In genomic region chr16:57735755-57736418, GRCh38 we compare ENCODE assay signal across 7 cellular contexts. TPM values are rescaled to one million over a fixed set of nuclear protein-coding genes. Genes with fewer than 3 reads are reported as not detected.
DNase-seq lines count a peak whose midpoint lies in the region; ATAC-seq and TF ChIP-seq lines count a peak whose summit lies in the region.

A gene with protein sequence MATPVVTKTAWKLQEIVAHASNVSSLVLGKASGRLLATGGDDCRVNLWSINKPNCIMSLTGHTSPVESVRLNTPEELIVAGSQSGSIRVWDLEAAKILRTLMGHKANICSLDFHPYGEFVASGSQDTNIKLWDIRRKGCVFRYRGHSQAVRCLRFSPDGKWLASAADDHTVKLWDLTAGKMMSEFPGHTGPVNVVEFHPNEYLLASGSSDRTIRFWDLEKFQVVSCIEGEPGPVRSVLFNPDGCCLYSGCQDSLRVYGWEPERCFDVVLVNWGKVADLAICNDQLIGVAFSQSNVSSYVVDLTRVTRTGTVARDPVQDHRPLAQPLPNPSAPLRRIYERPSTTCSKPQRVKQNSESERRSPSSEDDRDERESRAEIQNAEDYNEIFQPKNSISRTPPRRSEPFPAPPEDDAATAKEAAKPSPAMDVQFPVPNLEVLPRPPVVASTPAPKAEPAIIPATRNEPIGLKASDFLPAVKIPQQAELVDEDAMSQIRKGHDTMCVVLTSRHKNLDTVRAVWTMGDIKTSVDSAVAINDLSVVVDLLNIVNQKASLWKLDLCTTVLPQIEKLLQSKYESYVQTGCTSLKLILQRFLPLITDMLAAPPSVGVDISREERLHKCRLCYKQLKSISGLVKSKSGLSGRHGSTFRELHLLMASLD (plus strand): TSS chr16:57735770. CDS start chr16:57737244, 1,474 bp downstream.

- H3K36me3 ChIP-seq in breast epithelium: no peaks in the 10 kb centered on the region
- H3K36me3 ChIP-seq in liver (ENCODE audit: control insufficient read depth in 4 of 4, insufficient read depth in 3 of 4, low read depth in 1 of 4, low read length in 3 of 4): no peaks in the 10 kb centered on the region
- no peaks in the 10 kb centered on the region for H3K36me3 ChIP-seq in thyroid gland

- intact Hi-C loops in breast epithelium (cut with DNase I; ENCODE audit: low total_unique reads) (no loop called here), thyroid gland (cut with DNase I) (no loop called here)

- no peak for TF ChIP-seq CTCF in breast epithelium (IDR thresholded peaks at IDR 0.05)
- no peak for TF ChIP-seq CTCF in liver (IDR thresholded peaks at IDR 0.05; ENCODE audit: low read depth, low read length, missing input control)
- TF ChIP-seq CTCF in thyroid gland (IDR thresholded peaks at IDR 0.05): no peak

- H3K27ac ChIP-seq in breast epithelium (peak within 1 kb of the TSS; percentile 87 to 93), liver (ENCODE audit: low read depth in 1 of 2, low read length in 2 of 2) (peak within 1 kb of the TSS; percentile 68 to 92), thyroid gland (peak within 1 kb of the TSS; percentile 56 to 78 (median 59))

- H3K27me3 ChIP-seq in breast epithelium (no peaks in the 10 kb centered on the region), liver (ENCODE audit: control insufficient read depth in 4 of 4, insufficient read depth in 4 of 4, low read length in 3 of 4) (no peaks in the 10 kb centered on the region), thyroid gland (no peaks in the 10 kb centered on the region)

- H3K4me1 ChIP-seq in breast epithelium (peaks cover 0 to 5% of the 10 kb centered on the region in 2 donors), liver (ENCODE audit: control insufficient read depth in 4 of 4, insufficient read depth in 4 of 4, low read length in 3 of 4) (peaks cover 8 to 22% (median 18%) of the 10 kb centered on the region in 4 donors), thyroid gland (peaks cover 20 to 21% of the 10 kb centered on the region in 2 donors)

- DNase-seq in LHCN-M2 (ENCODE audit: low read depth) (no peak), breast epithelium (ENCODE audit: low spot score in 2 of 2) (no peak), thyroid gland (no peak), GM19240 (ENCODE audit: insufficient read length, low spot score) (no peak)

- H3K9ac ChIP-seq in liver (ENCODE audit: low read depth in 1 of 2, low read length in 2 of 2): peak within 1 kb of the TSS; percentile 59 to 98

- in situ Hi-C loops in GM18951 (cut with MboI; ENCODE audit: low sequenced_read_pairs, unreplicated experiment): no loop called here

- WGBS in liver: 1% methylated on average over 35 of the region's 35 CpGs
- 1 to 2% methylated on average over 31 to 35 of the region's 35 CpGs for WGBS in thyroid gland, 2 donors

- no peaks in the 10 kb centered on the region for H3K9me3 ChIP-seq in breast epithelium
- H3K9me3 ChIP-seq in liver (ENCODE audit: control insufficient read depth in 4 of 4, low read length in 3 of 4): no peaks in the 10 kb centered on the region
- no peaks in the 10 kb centered on the region for H3K9me3 ChIP-seq in thyroid gland

- TF ChIP-seq RAD21 in liver (IDR thresholded peaks at IDR 0.05): no peak

- ATAC-seq in GM18505 (IDR thresholded peaks at IDR 0.05; ENCODE audit: unreplicated experiment): no peak

- TF ChIP-seq POLR2A in GM18951 (IDR thresholded peaks at IDR 0.05; ENCODE audit: extremely low read depth, insufficient read depth, insufficient read length) (peak; percentile 52), breast epithelium (IDR thresholded peaks at IDR 0.05) (no peak), thyroid gland (IDR thresholded peaks at IDR 0.05) (peak in 1 of 2 donors; percentile 6), GM18505 (IDR thresholded peaks at IDR 0.05; ENCODE audit: borderline replicate concordance, extremely low read depth, insufficient read depth, insufficient read length) (no peak)

- H3K4me3 ChIP-seq in breast epithelium: peak within 1 kb of the TSS; percentile 67 to 93 (median 85)
- peak within 1 kb of the TSS; percentile 65 to 91 (median 84) for H3K4me3 ChIP-seq in liver (ENCODE audit: low read depth in 1 of 3, low read length in 3 of 3)
- peak within 1 kb of the TSS; percentile 52 to 59 (median 58) for H3K4me3 ChIP-seq in thyroid gland (replicated peaks in 1 of 3)

TF ChIP-seq in liver, 16 proteins besides CTCF, POLR2A, EP300 and RAD21:
- TF ChIP-seq SP1 (IDR thresholded peaks at IDR 0.05) (no peak), JUND (IDR thresholded peaks at IDR 0.05) (no peak), FOXA1 (IDR thresholded peaks at IDR 0.05) (no peak), GABPA (IDR thresholded peaks at IDR 0.05 in 1 of 2, conservative IDR thresholded peaks at IDR 0.05 in 1 of 2) (no peak), EGR1 (IDR thresholded peaks at IDR 0.05; ENCODE audit: low read depth in 2 of 2) (no peak), YY1 (IDR thresholded peaks at IDR 0.05) (no peak), HNF4A (conservative IDR thresholded peaks at IDR 0.05) (no peak), RXRA (IDR thresholded peaks at IDR 0.05) (no peak), TAF1 (conservative IDR thresholded peaks at IDR 0.05) (no peak), FOXA2 (IDR thresholded peaks at IDR 0.05) (no peak)
- TF ChIP-seq, protein P1, sequence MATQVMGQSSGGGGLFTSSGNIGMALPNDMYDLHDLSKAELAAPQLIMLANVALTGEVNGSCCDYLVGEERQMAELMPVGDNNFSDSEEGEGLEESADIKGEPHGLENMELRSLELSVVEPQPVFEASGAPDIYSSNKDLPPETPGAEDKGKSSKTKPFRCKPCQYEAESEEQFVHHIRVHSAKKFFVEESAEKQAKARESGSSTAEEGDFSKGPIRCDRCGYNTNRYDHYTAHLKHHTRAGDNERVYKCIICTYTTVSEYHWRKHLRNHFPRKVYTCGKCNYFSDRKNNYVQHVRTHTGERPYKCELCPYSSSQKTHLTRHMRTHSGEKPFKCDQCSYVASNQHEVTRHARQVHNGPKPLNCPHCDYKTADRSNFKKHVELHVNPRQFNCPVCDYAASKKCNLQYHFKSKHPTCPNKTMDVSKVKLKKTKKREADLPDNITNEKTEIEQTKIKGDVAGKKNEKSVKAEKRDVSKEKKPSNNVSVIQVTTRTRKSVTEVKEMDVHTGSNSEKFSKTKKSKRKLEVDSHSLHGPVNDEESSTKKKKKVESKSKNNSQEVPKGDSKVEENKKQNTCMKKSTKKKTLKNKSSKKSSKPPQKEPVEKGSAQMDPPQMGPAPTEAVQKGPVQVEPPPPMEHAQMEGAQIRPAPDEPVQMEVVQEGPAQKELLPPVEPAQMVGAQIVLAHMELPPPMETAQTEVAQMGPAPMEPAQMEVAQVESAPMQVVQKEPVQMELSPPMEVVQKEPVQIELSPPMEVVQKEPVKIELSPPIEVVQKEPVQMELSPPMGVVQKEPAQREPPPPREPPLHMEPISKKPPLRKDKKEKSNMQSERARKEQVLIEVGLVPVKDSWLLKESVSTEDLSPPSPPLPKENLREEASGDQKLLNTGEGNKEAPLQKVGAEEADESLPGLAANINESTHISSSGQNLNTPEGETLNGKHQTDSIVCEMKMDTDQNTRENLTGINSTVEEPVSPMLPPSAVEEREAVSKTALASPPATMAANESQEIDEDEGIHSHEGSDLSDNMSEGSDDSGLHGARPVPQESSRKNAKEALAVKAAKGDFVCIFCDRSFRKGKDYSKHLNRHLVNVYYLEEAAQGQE (IDR thresholded peaks at IDR 0.05): no peak
- TF ChIP-seq, protein P2, sequence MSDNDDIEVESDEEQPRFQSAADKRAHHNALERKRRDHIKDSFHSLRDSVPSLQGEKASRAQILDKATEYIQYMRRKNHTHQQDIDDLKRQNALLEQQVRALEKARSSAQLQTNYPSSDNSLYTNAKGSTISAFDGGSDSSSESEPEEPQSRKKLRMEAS (IDR thresholded peaks at IDR 0.05): no peak
- TF ChIP-seq, protein P3, sequence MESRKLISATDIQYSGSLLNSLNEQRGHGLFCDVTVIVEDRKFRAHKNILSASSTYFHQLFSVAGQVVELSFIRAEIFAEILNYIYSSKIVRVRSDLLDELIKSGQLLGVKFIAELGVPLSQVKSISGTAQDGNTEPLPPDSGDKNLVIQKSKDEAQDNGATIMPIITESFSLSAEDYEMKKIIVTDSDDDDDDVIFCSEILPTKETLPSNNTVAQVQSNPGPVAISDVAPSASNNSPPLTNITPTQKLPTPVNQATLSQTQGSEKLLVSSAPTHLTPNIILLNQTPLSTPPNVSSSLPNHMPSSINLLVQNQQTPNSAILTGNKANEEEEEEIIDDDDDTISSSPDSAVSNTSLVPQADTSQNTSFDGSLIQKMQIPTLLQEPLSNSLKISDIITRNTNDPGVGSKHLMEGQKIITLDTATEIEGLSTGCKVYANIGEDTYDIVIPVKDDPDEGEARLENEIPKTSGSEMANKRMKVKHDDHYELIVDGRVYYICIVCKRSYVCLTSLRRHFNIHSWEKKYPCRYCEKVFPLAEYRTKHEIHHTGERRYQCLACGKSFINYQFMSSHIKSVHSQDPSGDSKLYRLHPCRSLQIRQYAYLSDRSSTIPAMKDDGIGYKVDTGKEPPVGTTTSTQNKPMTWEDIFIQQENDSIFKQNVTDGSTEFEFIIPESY (IDR thresholded peaks at IDR 0.05): no peak

RNA-seq across cellular contexts. Expression of the gene that starts here (rescaled TPM):
- 23.4 and 23.7 TPM in 2 replicates for total RNA-seq in LHCN-M2 (2014; rRNA removed)
- polyA plus RNA-seq in LHCN-M2 (2012): 15.8 TPM
- total RNA-seq in breast epithelium: 10 to 100 TPM; 15.5 to 20.9 (median 17.0) TPM
- total RNA-seq in liver: 10 to 100 TPM in 1 of 2 donors, 1 to 10 TPM in 1; 7.6 to 16.4 TPM
- 1 to 10 TPM; 4.5 to 7.4 TPM for polyA plus RNA-seq in liver
- 10 to 100 TPM; 11.4 to 27.6 (median 26.1) TPM for total RNA-seq in thyroid gland
